Comparison of ENCODE assay signal across 15 cellular contexts in genomic region chr7:158097106-158097505, GRCh38.
"Had no signal": no experiment of that assay in that cellular context is flagged by ENCODE, and none has a peak within 500 bp of the region (broad histone marks: within the 10 kb centered on the region; RNA-seq: fewer than 3 reads in every experiment).

No MANE protein-coding gene starts in this region.

- H3K4me1 Mint-ChIP-seq: naive thymus-derived CD4-positive, alpha-beta T cell; stimulated activated memory B cell treated with anti-CD40 and anti-IgM and Interleukin-4, amounts not matched to agents 10 μg/mL and 1 μg/mL and 100 μg/mL, for 72 hours had no signal

- H3K4me3 Mint-ChIP-seq: naive thymus-derived CD4-positive, alpha-beta T cell; stimulated activated memory B cell treated with anti-CD40 and anti-IgM and Interleukin-4, amounts not matched to agents 10 μg/mL and 1 μg/mL and 100 μg/mL, for 72 hours; stimulated activated naive CD8-positive, alpha-beta T cell treated with anti-CD3 and anti-CD28 coated beads, Interleukin-15, Interleukin-2, amounts not matched to agents 100 ng/mL and 50 ng/mL, for 24 hours had no signal

- H3K36me3 Mint-ChIP-seq: naive thymus-derived CD4-positive, alpha-beta T cell; stimulated activated memory B cell treated with anti-CD40 and anti-IgM and Interleukin-4, amounts not matched to agents 10 μg/mL and 1 μg/mL and 100 μg/mL, for 72 hours had no signal

- H3K27me3 ChIP-seq: breast epithelium, tibial nerve had no signal

- H3K4me3 ChIP-seq: breast epithelium, dorsolateral prefrontal cortex, heart right ventricle, tibial nerve had no signal

- H3K27ac ChIP-seq: breast epithelium, dorsolateral prefrontal cortex, heart right ventricle, tibial nerve had no signal

- H3K36me3 ChIP-seq: breast epithelium, heart right ventricle, tibial nerve had no signal

- H3K27ac Mint-ChIP-seq: naive thymus-derived CD4-positive, alpha-beta T cell; stimulated activated memory B cell treated with anti-CD40 and anti-IgM and Interleukin-4, amounts not matched to agents 10 μg/mL and 1 μg/mL and 100 μg/mL, for 72 hours; stimulated activated naive CD8-positive, alpha-beta T cell treated with anti-CD3 and anti-CD28 coated beads, Interleukin-15, Interleukin-2, amounts not matched to agents 100 ng/mL and 50 ng/mL, for 24 hours had no signal

- DNase-seq: central memory CD4-positive, alpha-beta T cell; cortex of kidney; effector memory CD4-positive, alpha-beta T cell; heart right ventricle; mesendoderm; naive thymus-derived CD4-positive, alpha-beta T cell; stimulated activated CD4-positive, alpha-beta T cell treated with anti-CD3 and anti-CD28 coated beads, Interleukin-15, amount 100 ng/mL, for 24 hours; stimulated activated CD4-positive, alpha-beta T cell treated with anti-CD3 and anti-CD28 coated beads, Interleukin-1b, Interleukin-23, amount 100 ng/mL, for 48 hours; stimulated activated CD4-positive, alpha-beta T cell treated with anti-CD3 and anti-CD28 coated beads, Interleukin-4, amount 100 ng/mL, for 24 hours had no signal

- H3K27me3 Mint-ChIP-seq: stimulated activated memory B cell treated with anti-CD40 and anti-IgM and Interleukin-4, amounts not matched to agents 10 μg/mL and 1 μg/mL and 100 μg/mL, for 72 hours had no signal

- H3K4me1 ChIP-seq: breast epithelium, heart right ventricle, tibial nerve had no signal

- ATAC-seq: esophagus mucosa; heart right ventricle; naive thymus-derived CD4-positive, alpha-beta T cell had no signal
